15 cellular contexts compared by ENCODE assay signal in genomic region chr14:99333841-99334240, GRCh38.
"Had no signal": no experiment of that assay in that cellular context is flagged by ENCODE, and none has a peak within 500 bp of the region (broad histone marks: within the 10 kb centered on the region; RNA-seq: fewer than 3 reads in every experiment).

No MANE protein-coding gene starts in this region.

- H3K36me3 ChIP-seq: neutrophil, tibial nerve had no signal

- H3K4me3 ChIP-seq: mucosa of descending colon, tibial nerve had no signal

- H3K4me1 ChIP-seq: tibial nerve had no signal

- H3K27ac ChIP-seq: neutrophil, tibial nerve had no signal

- H3K27me3 ChIP-seq: neutrophil, tibial nerve had no signal

- DNase-seq: activated B cell treated with CpG ODN at 0.5 μM for 24 hours; activated CD4-positive, alpha-beta memory T cell treated with anti-CD3 and anti-CD28 coated beads, Interleukin-2, amount 10 ng/mL, durations not matched to agents 7 days and 5 days; activated CD4-positive, alpha-beta T cell treated with anti-CD3 and anti-CD28 coated beads for 4 hours; activated CD8-positive, alpha-beta memory T cell treated with anti-CD3 and anti-CD28 coated beads, Interleukin-2, amount 10 ng/mL, durations not matched to agents 7 days and 5 days; effector memory CD8-positive, alpha-beta T cell; hippocampal formation; mucosa of descending colon; naive thymus-derived CD8-positive, alpha-beta T cell; stimulated activated CD4-positive, alpha-beta T cell treated with anti-CD3 and anti-CD28 coated beads, Interleukin-2, amount 100 ng/mL, for 24 hours; stimulated activated naive CD8-positive, alpha-beta T cell treated with anti-CD3 and anti-CD28 coated beads, Interleukin-15, Interleukin-2, amounts not matched to agents 100 U/mL and 50 U/mL, for 24 hours; substantia nigra; T-cell had no signal

- H3K9me3 ChIP-seq: mucosa of descending colon, neutrophil had no signal

- ATAC-seq: activated CD8-positive, alpha-beta memory T cell treated with anti-CD3 and anti-CD28 coated beads, Interleukin-2, amount 10 ng/mL, durations not matched to agents 7 days and 5 days; effector memory CD8-positive, alpha-beta T cell; left lobe of liver; mucosa of descending colon; naive thymus-derived CD8-positive, alpha-beta T cell; stimulated activated naive CD8-positive, alpha-beta T cell treated with anti-CD3 and anti-CD28 coated beads, Interleukin-15, Interleukin-2, amounts not matched to agents 100 U/mL and 50 U/mL, for 24 hours; T-cell had no signal
